Comparison of ENCODE assay signal across 8 cellular contexts in the genomic region with DNA sequence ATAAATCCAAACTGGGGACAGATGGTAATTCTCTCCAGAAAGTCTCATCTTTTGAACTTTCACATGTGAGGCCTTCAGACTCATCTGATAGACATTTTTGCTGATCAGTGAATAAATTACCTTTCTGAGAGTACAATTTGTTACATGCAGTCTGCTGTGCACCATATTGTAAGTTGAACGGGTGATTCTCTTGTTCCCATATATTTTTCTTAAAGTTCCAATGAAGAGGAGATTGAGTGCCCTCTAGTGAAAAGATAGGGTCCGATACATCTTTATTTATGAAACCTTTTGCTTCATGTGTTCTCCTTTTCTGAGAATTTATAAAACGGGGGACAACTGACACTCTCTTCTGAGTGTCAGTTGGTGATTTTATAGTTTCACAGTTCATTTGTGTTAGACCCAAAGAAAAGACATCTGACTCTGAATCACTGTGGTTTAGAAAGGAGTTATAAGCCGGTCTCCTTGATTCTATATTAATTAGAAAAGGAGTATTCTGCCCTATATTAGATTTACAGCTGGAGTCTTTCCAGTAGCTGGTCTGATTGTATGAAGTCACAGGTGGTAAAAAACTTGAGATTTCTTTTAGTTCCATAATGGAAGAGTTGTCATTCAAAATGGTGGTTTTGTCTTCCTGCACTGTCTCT. TPM values are rescaled to one million over a fixed set of nuclear protein-coding genes. Genes with fewer than 3 reads are reported as not detected.
DNase-seq lines count a peak whose midpoint lies in the region; ATAC-seq and TF ChIP-seq lines count a peak whose summit lies in the region.

No MANE protein-coding gene starts in this region.

- H3K4me3 ChIP-seq in GM06990 (replicated peaks; ENCODE audit: low read depth, low read length) (no peak overlapping the region), neuron (ENCODE audit: low read length) (peak overlapping the region; percentile 41), upper lobe of left lung (no peak overlapping the region)

- peak; percentile 64 for TF ChIP-seq CTCF in 22Rv1 (IDR thresholded peaks at IDR 0.05)
- TF ChIP-seq CTCF in GM06990 (IDR thresholded peaks at IDR 0.05; ENCODE audit: insufficient read depth, low read length, poor library complexity, severe bottlenecking) = peak; percentile 45
- TF ChIP-seq CTCF in upper lobe of left lung (IDR thresholded peaks at IDR 0.05) = peak in 2 of 6 experiments; percentile 23 to 26

- DNase-seq in GM06990 (ENCODE audit: extremely low read depth, insufficient read length) = peak; percentile 26
- peak; percentile 62 for DNase-seq in NCI-H460 (ENCODE audit: extremely low read depth, low read depth)
- DNase-seq in cerebellar cortex (ENCODE audit: low spot score) = peak; percentile 56
- no peak for DNase-seq in upper lobe of left lung
- DNase-seq in GOT3 (lab: John Stamatoyannopoulos, UW) = no peak

- TF ChIP-seq EP300 in upper lobe of left lung (IDR thresholded peaks at IDR 0.05) = no peak

- no peak for TF ChIP-seq POLR2A in upper lobe of left lung (IDR thresholded peaks at IDR 0.05)

- H3K9me3 ChIP-seq in neuron (ENCODE audit: low read length) (no peaks in the 10 kb centered on the region), upper lobe of left lung (no peaks in the 10 kb centered on the region)

- ATAC-seq in upper lobe of left lung (ENCODE audit: low FRiP score in 2 of 2) = no peak
- no peak for ATAC-seq in HG03457 (IDR thresholded peaks at IDR 0.05; ENCODE audit: unreplicated experiment)

- H3K36me3 ChIP-seq in GM06990 (ENCODE audit: control insufficient read depth, insufficient read depth, low read length) (no peaks in the 10 kb centered on the region), neuron (ENCODE audit: insufficient read depth, low read length) (no peaks in the 10 kb centered on the region), upper lobe of left lung (no peaks in the 10 kb centered on the region)

- 35 to 40% methylated on average over 4 of the region's 4 CpGs for WGBS in upper lobe of left lung, 2 donors

- H2AFZ ChIP-seq in neuron (ENCODE audit: low read depth, low read length) = peak overlapping the region; percentile 77

- H3K27me3 ChIP-seq in GM06990 (replicated peaks; ENCODE audit: control insufficient read depth, insufficient read depth, low read length) (no peaks in the 10 kb centered on the region), neuron (ENCODE audit: insufficient read depth, low read length) (no peaks in the 10 kb centered on the region), upper lobe of left lung (no peaks in the 10 kb centered on the region)

- H3K4me1 ChIP-seq in neuron (ENCODE audit: insufficient read depth, low read length) (peaks cover 14% of the 10 kb centered on the region), upper lobe of left lung (no peaks in the 10 kb centered on the region)

- H3K27ac ChIP-seq in 22Rv1 = no peak overlapping the region
- no peak overlapping the region for H3K27ac ChIP-seq in upper lobe of left lung

RNA-seq across cellular contexts. Expression of a gene that starts 30.4 kb away (rescaled TPM):
- total RNA-seq in NCI-H460 (2014; rRNA removed; shearing (Covaris generic)) = 114 and 122 TPM in 2 replicates
- polyA plus RNA-seq in NCI-H460 (2014; cell fraction: nucleus; rRNA removed) = 61.5 and 81.5 TPM in 2 replicates
- 10 to 100 TPM; 18.8 to 62.2 (median 39.6) TPM for total RNA-seq in upper lobe of left lung

Comparison
In these comparisons a context has a peak if more than half of its experiments do, and no peak if none do; other contexts are left out.
1. DNase-seq: peak in GM06990 (single experiment), NCI-H460 (single experiment) and cerebellar cortex (single experiment); none in upper lobe of left lung (0 of 2) and GOT3 (single experiment).